8 cellular contexts compared by ENCODE assay signal in genomic region chr3:42066516-42067181, GRCh38. TPM values are rescaled to one million over a fixed set of nuclear protein-coding genes. Genes with fewer than 3 reads are reported as not detected.
DNase-seq lines count a peak whose midpoint lies in the region; ATAC-seq, FAIRE-seq and TF ChIP-seq lines count a peak whose summit lies in the region.

No MANE protein-coding gene starts in this region.

- H3K9me1 ChIP-seq in endothelial cell of umbilical vein (replicated peaks; ENCODE audit: control insufficient read depth, extremely low read depth, insufficient read depth, low read length) = no peaks in the 10 kb centered on the region

- no peak overlapping the region for H3K4me2 ChIP-seq in endothelial cell of umbilical vein (ENCODE audit: insufficient read depth, low read length)

- no peaks in the 10 kb centered on the region for H4K20me1 ChIP-seq in endothelial cell of umbilical vein (replicated peaks; ENCODE audit: control insufficient read depth, extremely low read depth, insufficient read depth, low read length)

- ATAC-seq in omental fat pad (ENCODE audit: low FRiP score) = peak; percentile 52

- no peak overlapping the region for H2AFZ ChIP-seq in endothelial cell of umbilical vein (ENCODE audit: low read depth, low read length)

- POLR2A ChIA-PET in endothelial cell of umbilical vein (lab: Charles Lee) = no interaction called here

- H3K79me2 ChIP-seq in endothelial cell of umbilical vein (ENCODE audit: control insufficient read depth, insufficient read depth, low read length) = peaks cover 31% of the 10 kb centered on the region

- CTCF ChIA-PET in endothelial cell of umbilical vein (lab: Charles Lee) = interaction anchor here (1.0 to 2.6 kb wide), 3 partner anchors 9 to 33 kb away, joined by 4 to 7 read pairs (median 5); no protein-coding TSS in a partner anchor

- peak overlapping the region; percentile 43 for H3K4me3 ChIP-seq in GM06990 (replicated peaks; ENCODE audit: low read depth, low read length)
- H3K4me3 ChIP-seq in endothelial cell of umbilical vein (replicated peaks in 1 of 3; ENCODE audit: insufficient read depth in 1 of 3, low read depth in 1 of 3, low read length in 3 of 3) = no peak overlapping the region
- no peak overlapping the region for H3K4me3 ChIP-seq in prostate gland

- peak overlapping the region; percentile 15 for H3K9ac ChIP-seq in endothelial cell of umbilical vein (replicated peaks; ENCODE audit: extremely low read depth, insufficient read depth, low read length)

- no peak for DNase-seq in GM06990 (ENCODE audit: extremely low read depth, insufficient read length)
- DNase-seq in NAMALWA (ENCODE audit: low spot score) = peak; percentile 80
- peak; percentile 91 for DNase-seq in endothelial cell of umbilical vein (ENCODE audit: low read depth, low spot score)
- no peak for DNase-seq in omental fat pad (ENCODE audit: low spot score)
- no peak for DNase-seq in activated T-cell treated with anti-CD3 and anti-CD28 coated beads, Interleukin-2, amount 50 U/mL, for 1 hour
- no peak for DNase-seq in prostate gland (ENCODE audit: low spot score)
- DNase-seq in activated CD4-positive, CD25-positive, alpha-beta regulatory T cell (lab: John Stamatoyannopoulos, UW) = no peak
- no peak for DNase-seq in stimulated activated CD4-positive, alpha-beta T cell treated with anti-CD3 and anti-CD28 coated beads, Interleukin-2, amount 100 ng/mL, for 24 hours

- intact Hi-C loops in endothelial cell of umbilical vein (cut with micrococcal nuclease) = no loop called here
- intact Hi-C loops in prostate gland (cut with DNase I) = no loop called here

- H3K4me1 ChIP-seq in endothelial cell of umbilical vein (ENCODE audit: control insufficient read depth, extremely low read depth, insufficient read depth, low read length) (peaks cover 42% of the 10 kb centered on the region), prostate gland (replicated peaks) (peaks cover 8% of the 10 kb centered on the region)

- BruUV-seq in endothelial cell of umbilical vein (replicated peaks; lab: Mats Ljungman, UMichigan) = no TSS peak

- dilution Hi-C loops in endothelial cell of umbilical vein (cut with MboI; ENCODE audit: extremely low pct_ligation_motif_present, low sequenced_read_pairs) = no loop called here

- TF ChIP-seq CTCF in GM06990 (IDR thresholded peaks at IDR 0.05; ENCODE audit: insufficient read depth, low read length, poor library complexity, severe bottlenecking) (no peak), endothelial cell of umbilical vein (IDR thresholded peaks at IDR 0.05; ENCODE audit: extremely low read depth in 1 of 2, insufficient read depth in 1 of 2, low read depth in 1 of 2, low read length in 2 of 2) (no peak), omental fat pad (IDR thresholded peaks at IDR 0.05) (no peak), prostate gland (IDR thresholded peaks at IDR 0.05) (no peak)

- FAIRE-seq in endothelial cell of umbilical vein (lab: Jason Lieb, UNC) = peak; percentile 56

- peak overlapping the region; percentile 69 for H3K27ac ChIP-seq in endothelial cell of umbilical vein (ENCODE audit: insufficient read depth, low read depth, low read length)
- no peak overlapping the region for H3K27ac ChIP-seq in prostate gland

- no peaks in the 10 kb centered on the region; the same call in 1 of the 2 replicates for H3K36me3 ChIP-seq in GM06990 (ENCODE audit: control insufficient read depth, insufficient read depth, low read length)
- H3K36me3 ChIP-seq in endothelial cell of umbilical vein (ENCODE audit: control insufficient read depth in 2 of 2, extremely low read depth in 1 of 2, insufficient read depth in 2 of 2, low read length in 2 of 2) = no peaks in the 10 kb centered on the region
- H3K36me3 ChIP-seq in prostate gland = no peaks in the 10 kb centered on the region

- H3K27me3 ChIP-seq in GM06990 (replicated peaks; ENCODE audit: control insufficient read depth, insufficient read depth, low read length) (no peaks in the 10 kb centered on the region), endothelial cell of umbilical vein (ENCODE audit: control insufficient read depth in 2 of 2, insufficient read depth in 2 of 2, low read length in 2 of 2) (no peaks in the 10 kb centered on the region), prostate gland (replicated peaks; ENCODE audit: insufficient read depth) (no peaks in the 10 kb centered on the region)

- no peak for TF ChIP-seq POLR2A in endothelial cell of umbilical vein (IDR thresholded peaks at IDR 0.05; ENCODE audit: low read depth, low read length)
- no peak for TF ChIP-seq POLR2A in prostate gland (IDR thresholded peaks at IDR 0.05)

- H3K9me3 ChIP-seq in endothelial cell of umbilical vein (replicated peaks; ENCODE audit: control insufficient read depth, insufficient read depth, low read length) = no peaks in the 10 kb centered on the region
- H3K9me3 ChIP-seq in prostate gland = no peaks in the 10 kb centered on the region

- WGBS in prostate gland = 58% methylated on average over 7 of the region's 7 CpGs

TF ChIP-seq in endothelial cell of umbilical vein, 7 proteins besides CTCF, POLR2A, EP300 and RAD21:
- TF ChIP-seq JUN (IDR thresholded peaks at IDR 0.05; ENCODE audit: borderline replicate concordance, insufficient read depth, insufficient read length, low read depth) = no peak
- TF ChIP-seq GATA2 (IDR thresholded peaks at IDR 0.05; ENCODE audit: insufficient read depth, insufficient read length, low read depth, low read length) = peak; percentile 18
TF ChIP-seq in endothelial cell of umbilical vein: peak in this region for 1.

RNA-seq across cellular contexts. Expression of gene TRAK1, which starts 24.5 kb away (rescaled TPM):
- total RNA-seq in endothelial cell of umbilical vein = 59.6 and 66.6 TPM in 2 replicates
- polyA plus RNA-seq in endothelial cell of umbilical vein = 38.5 and 39.6 TPM in 2 replicates
- polyA plus RNA-seq in endothelial cell of umbilical vein (2011; cell fraction: cytosol; rRNA removed) = 34.3 and 37.3 TPM in 2 replicates
- polyA plus RNA-seq in endothelial cell of umbilical vein (2011; cell fraction: nucleus; rRNA removed) = 76.1 and 85.0 TPM in 2 replicates
- 27.4 and 30.8 TPM in 2 replicates for polyA plus RNA-seq in endothelial cell of umbilical vein (2012)
- polyA minus RNA-seq in endothelial cell of umbilical vein = 62.1 and 74.0 TPM in 2 replicates
- 11.1 TPM for polyA minus RNA-seq in endothelial cell of umbilical vein (2011; cell fraction: cytosol; rRNA and poly(A)+ RNA removed)
- 73.1 and 82.9 TPM in 2 replicates for polyA minus RNA-seq in endothelial cell of umbilical vein (2011; cell fraction: nucleus; rRNA and poly(A)+ RNA removed)
- 10 to 100 TPM; 21.4 to 42.9 (median 37.0) TPM for total RNA-seq in omental fat pad
- total RNA-seq in prostate gland = 10 to 100 TPM; 35.6 to 80.3 TPM

Comparison
In these comparisons a context has a peak if more than half of its experiments do, and no peak if none do; other contexts are left out.
1. DNase-seq: peak in NAMALWA (single experiment) and endothelial cell of umbilical vein (single experiment); none in GM06990 (single experiment), omental fat pad (single experiment), activated T-cell treated with anti-CD3 and anti-CD28 coated beads, Interleukin-2, amount 50 U/mL, for 1 hour (single experiment), prostate gland (single experiment), activated CD4-positive, CD25-positive, alpha-beta regulatory T cell (0 of 4) and stimulated activated CD4-positive, alpha-beta T cell treated with anti-CD3 and anti-CD28 coated beads, Interleukin-2, amount 100 ng/mL, for 24 hours (0 of 2).